In the genomic region with DNA sequence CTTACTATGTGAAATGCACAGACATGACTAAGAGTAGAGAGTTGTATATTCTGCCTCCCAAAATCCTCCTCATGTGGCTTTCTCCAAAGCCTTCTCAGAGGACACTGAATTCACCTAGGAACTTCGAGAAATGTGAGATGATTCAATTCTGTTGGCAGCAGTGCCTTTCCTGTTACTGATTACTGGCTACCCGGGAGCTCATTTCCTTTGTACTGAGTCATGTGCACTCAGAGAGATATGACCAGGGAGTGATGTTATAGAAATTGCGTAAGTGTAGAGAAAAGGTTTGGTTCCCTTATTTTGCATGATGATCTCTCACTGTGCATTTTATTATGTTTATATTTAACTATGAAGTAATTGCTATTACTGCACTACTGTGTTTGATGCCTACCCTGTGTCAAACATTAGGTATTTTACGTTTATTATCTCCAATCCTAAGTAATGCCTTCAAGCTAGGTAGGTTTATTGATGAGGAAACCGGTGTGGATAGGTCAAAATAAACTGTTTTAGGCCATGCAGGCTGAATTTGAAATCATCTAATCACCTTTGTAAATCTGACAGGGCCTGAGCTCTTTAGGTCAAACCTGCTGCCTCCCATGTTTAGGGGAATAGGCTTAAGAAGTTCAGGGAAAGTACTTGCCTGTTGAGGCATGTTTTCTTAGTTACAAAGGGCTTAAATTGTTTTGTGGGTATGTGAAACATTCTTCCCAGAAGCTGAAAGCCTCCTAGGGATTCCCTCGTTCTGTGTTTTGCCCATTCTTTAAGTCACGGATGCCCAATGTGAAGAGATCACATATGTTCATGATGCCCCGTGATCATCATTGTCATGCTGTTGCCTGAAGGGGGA, we compare ENCODE assay signal across 8 cellular contexts.
A peak's percentile ranks its signal among the peaks of the same experiment; 100 is the strongest.
DNase-seq lines count a peak whose midpoint lies in the region; ATAC-seq and TF ChIP-seq lines count a peak whose summit lies in the region.

No MANE protein-coding gene starts in this region.

- H3K4me3 Mint-ChIP-seq in activated CD8-positive, alpha-beta T cell treated with anti-CD3 and anti-CD28 coated beads for 36 hours, result no peak overlapping the region

- H3K4me1 Mint-ChIP-seq in activated CD8-positive, alpha-beta T cell treated with anti-CD3 and anti-CD28 coated beads for 36 hours (ENCODE audit: low read depth), result no peaks in the 10 kb centered on the region

- peak; percentile 69 to 83 for ATAC-seq in activated naive CD4-positive, alpha-beta T cell treated with anti-CD3 and anti-CD28 coated beads, Interleukin-2, amount 50 U/mL, for 72 hours
- peak; percentile 80 for ATAC-seq in HG03135 (IDR thresholded peaks at IDR 0.05; ENCODE audit: unreplicated experiment)
- no peak for ATAC-seq in activated CD8-positive, alpha-beta T cell treated with anti-CD3 and anti-CD28 coated beads for 36 hours

- no peak for TF ChIP-seq CTCF in activated CD8-positive, alpha-beta T cell treated with anti-CD3 and anti-CD28 coated beads for 36 hours (IDR thresholded peaks at IDR 0.05)

- H3K27me3 Mint-ChIP-seq in activated CD8-positive, alpha-beta T cell treated with anti-CD3 and anti-CD28 coated beads for 36 hours, result peaks cover 11% of the 10 kb centered on the region

- H3K9me3 Mint-ChIP-seq in activated naive CD4-positive, alpha-beta T cell treated with anti-CD3 and anti-CD28 coated beads, Interleukin-2, amount 50 U/mL, for 72 hours, result no peaks in the 10 kb centered on the region
- no peaks in the 10 kb centered on the region for H3K9me3 Mint-ChIP-seq in activated CD8-positive, alpha-beta T cell treated with anti-CD3 and anti-CD28 coated beads for 36 hours

- no peak for DNase-seq in activated naive CD4-positive, alpha-beta T cell treated with anti-CD3 and anti-CD28 coated beads, Interleukin-2, amount 50 U/mL, for 72 hours (ENCODE audit: low spot score in 2 of 2)
- no peak for DNase-seq in activated naive CD4-positive, alpha-beta T cell treated with anti-CD3 and anti-CD28 coated beads, Interleukin-2, amount 50 U/mL, for 16 hours
- peak; percentile 98 for DNase-seq in RPMI7951 (ENCODE audit: low read depth)
- DNase-seq in erythroblast (lab: John Stamatoyannopoulos, UW), result peak; percentile 51 to 82
- peak; percentile 36 for DNase-seq in occipital lobe (lab: John Stamatoyannopoulos, UW)
- DNase-seq in NCI-H187 (lab: John Stamatoyannopoulos, UW), result no peak
- DNase-seq in activated CD8-positive, alpha-beta T cell treated with anti-CD3 and anti-CD28 coated beads for 36 hours, result no peak

- POLR2A ChIA-PET in activated CD8-positive, alpha-beta T cell treated with anti-CD3 and anti-CD28 coated beads for 36 hours (lab: Charles Lee), result no interaction called here

- intact Hi-C loops in activated CD8-positive, alpha-beta T cell treated with anti-CD3 and anti-CD28 coated beads for 36 hours (cut with micrococcal nuclease), result no loop called here

- no peaks in the 10 kb centered on the region for H3K36me3 Mint-ChIP-seq in activated naive CD4-positive, alpha-beta T cell treated with anti-CD3 and anti-CD28 coated beads, Interleukin-2, amount 50 U/mL, for 72 hours
- H3K36me3 Mint-ChIP-seq in activated CD8-positive, alpha-beta T cell treated with anti-CD3 and anti-CD28 coated beads for 36 hours (ENCODE audit: low read depth), result no peaks in the 10 kb centered on the region

- CTCF ChIA-PET in activated CD8-positive, alpha-beta T cell treated with anti-CD3 and anti-CD28 coated beads for 36 hours (lab: Charles Lee), result interaction anchor here (1.6 kb wide), 1 partner anchor 214 kb away, joined by 3 read pairs; no protein-coding TSS in a partner anchor

- TF ChIP-seq POLR2A in erythroblast (IDR thresholded peaks at IDR 0.05; ENCODE audit: low read length), result peak; percentile 29

- H3K27ac Mint-ChIP-seq in activated naive CD4-positive, alpha-beta T cell treated with anti-CD3 and anti-CD28 coated beads, Interleukin-2, amount 50 U/mL, for 72 hours, result no peak overlapping the region
- no peak overlapping the region for H3K27ac Mint-ChIP-seq in activated CD8-positive, alpha-beta T cell treated with anti-CD3 and anti-CD28 coated beads for 36 hours

Comparison
In these comparisons a context has a peak if more than half of its experiments do, and no peak if none do; other contexts are left out.
1. DNase-seq: peak in RPMI7951 (single experiment), erythroblast (2 of 2) and occipital lobe (single experiment); none in activated naive CD4-positive, alpha-beta T cell treated with anti-CD3 and anti-CD28 coated beads, Interleukin-2, amount 50 U/mL, for 72 hours (0 of 2), activated naive CD4-positive, alpha-beta T cell treated with anti-CD3 and anti-CD28 coated beads, Interleukin-2, amount 50 U/mL, for 16 hours (single experiment), NCI-H187 (0 of 2) and activated CD8-positive, alpha-beta T cell treated with anti-CD3 and anti-CD28 coated beads for 36 hours (single experiment).